19 cellular contexts compared by ENCODE assay signal in genomic region chr21:15406791-15407190, GRCh38.
"Had no signal": no experiment of that assay in that cellular context is flagged by ENCODE, and none has a peak within 500 bp of the region (broad histone marks: within the 10 kb centered on the region; RNA-seq: fewer than 3 reads in every experiment).

No MANE protein-coding gene starts in this region.

- H3K27ac ChIP-seq: ascending aorta, epithelial cell of prostate, SJSA1, transverse colon had no signal

- H3K27ac Mint-ChIP-seq: activated T-helper 17 cell treated with anti-CD3 and anti-CD28 coated beads, Interleukin-2, amount 50 U/mL, for 72 hours; effector memory CD8-positive, alpha-beta T cell had no signal

- H3K27me3 Mint-ChIP-seq: activated T-helper 17 cell treated with anti-CD3 and anti-CD28 coated beads, Interleukin-2, amount 50 U/mL, for 72 hours; effector memory CD8-positive, alpha-beta T cell; naive B cell had no signal

- DNase-seq: activated naive CD4-positive, alpha-beta T cell treated with Interleukin-2 at 50 U/mL for 16 hours; dermis blood vessel endothelial cell; effector memory CD8-positive, alpha-beta T cell; naive B cell; nucleus accumbens; posterior cingulate gyrus; right cardiac atrium; stimulated activated CD4-positive, alpha-beta T cell treated with anti-CD3 and anti-CD28 coated beads, Interleukin-4, amount 100 ng/mL, for 4 hours; stimulated activated CD8-positive, alpha-beta memory T cell treated with anti-CD3 and anti-CD28 coated beads, Interleukin-4, amount 100 ng/mL, for 48 hours; stimulated activated naive CD4-positive, alpha-beta T cell treated with Interleukin-2 at 50 U/mL for 16 hours; SW 1271; transverse colon had no signal

- H3K4me1 Mint-ChIP-seq: naive B cell had no signal

- H3K4me3 ChIP-seq: ascending aorta, lung, SJSA1, smooth muscle cell, transverse colon had no signal

- H3K4me3 Mint-ChIP-seq: activated T-helper 17 cell treated with anti-CD3 and anti-CD28 coated beads, Interleukin-2, amount 50 U/mL, for 72 hours; effector memory CD8-positive, alpha-beta T cell; naive B cell had no signal

- H3K4me1 ChIP-seq: ascending aorta, SJSA1, transverse colon had no signal

- H3K36me3 ChIP-seq: ascending aorta, SJSA1, transverse colon had no signal

- H3K27me3 ChIP-seq: ascending aorta, SJSA1, transverse colon had no signal

- FAIRE-seq: islet of Langerhans had no signal

- H3K9me3 ChIP-seq: ascending aorta, SJSA1 had no signal

- H3K4me2 ChIP-seq: smooth muscle cell had no signal
